38 cellular contexts compared by ENCODE assay signal in genomic region chr1:74286414-74286813, GRCh38. TPM values are rescaled to one million over a fixed set of nuclear protein-coding genes. Genes with fewer than 3 reads are reported as not detected.
"Had no signal": no experiment of that assay in that cellular context is flagged by ENCODE, and none has a peak within 500 bp of the region (broad histone marks: within the 10 kb centered on the region; RNA-seq: fewer than 3 reads in every experiment).

No MANE protein-coding gene starts in this region.

- H3K9me3 Mint-ChIP-seq: activated naive CD4-positive, alpha-beta T cell treated with anti-CD3 and anti-CD28 coated beads, Interleukin-2, amount 10 ng/mL, durations not matched to agents 7 days and 5 days; activated T-helper 1 cell treated with anti-CD3 and anti-CD28 coated beads, Interleukin-12 subunit alpha, Interleukin-12 subunit beta, Interleukin-2, Interleukin-4 antibody, amounts not matched to agents 30 ng/mL and 10 ng/mL and 1 ng/mL, durations not matched to agents 14 hours and 24 hours and 36 hours; T-helper 1 cell treated with Interleukin-12 subunit alpha and Interleukin-12 subunit beta and Interleukin-4 antibody, amounts not matched to agents 30 μg/mL and 1 μg/mL, for 36 hours; T-helper 2 cell treated with Interferon-gamma antibody and Interleukin-4, amounts not matched to agents 5 μg/mL and 100 μg/mL, for 36 hours had no signal

- DNase-seq: activated B cell treated with CpG ODN at 0.5 μM for 24 hours; activated CD4-positive, alpha-beta memory T cell treated with anti-CD3 and anti-CD28 coated beads for 36 hours; activated CD4-positive, alpha-beta T cell treated with anti-CD3 and anti-CD28 coated beads for 4 hours; activated CD4-positive, alpha-beta T cell treated with anti-CD3 and anti-CD28 coated beads, Interleukin-2, amount 10 ng/mL, durations not matched to agents 24 days and 14 days; activated CD4-positive, alpha-beta T cell treated with anti-CD3 and anti-CD28 coated beads, Interleukin-2, amount 50 U/mL, for 1 hour; activated CD4-positive, alpha-beta T cell treated with anti-CD3 and anti-CD28 coated beads, Interleukin-2, amount 50 U/mL, for 4 hours; activated CD4-positive, CD25-positive, alpha-beta regulatory T cell treated with anti-CD3 and anti-CD28 coated beads, Interleukin-2, amount 50 U/mL, for 72 hours; activated CD8-positive, alpha-beta memory T cell treated with anti-CD3 and anti-CD28 coated beads, Interleukin-2, amount 50 U/mL, for 4 hours; activated CD8-positive, alpha-beta T cell treated with anti-CD3 and anti-CD28 coated beads for 36 hours; activated effector memory CD4-positive, alpha-beta T cell treated with anti-CD3 and anti-CD28 coated beads, Interleukin-2, amount 50 U/mL, for 16 hours; activated naive CD4-positive, alpha-beta T cell treated with anti-CD3 and anti-CD28 coated beads, Interleukin-2, amount 10 ng/mL, durations not matched to agents 7 days and 5 days; activated naive CD4-positive, alpha-beta T cell treated with Interleukin-2 at 50 U/mL for 16 hours; activated naive CD8-positive, alpha-beta T cell treated with anti-CD3 and anti-CD28 coated beads, Interleukin-2, amount 10 ng/mL, durations not matched to agents 7 days and 5 days; activated naive CD8-positive, alpha-beta T cell treated with anti-CD3 and anti-CD28 coated beads, Interleukin-2, amount 50 U/mL, for 24 hours; activated T-cell treated with anti-CD3 and anti-CD28 coated beads for 4 hours; activated T-cell treated with anti-CD3 and anti-CD28 coated beads, Interleukin-2, amount 50 U/mL, for 1 hour; activated T-cell treated with anti-CD3 and anti-CD28 coated beads, Interleukin-2, amount 50 U/mL, for 4 hours; activated T-cell treated with anti-CD3 and anti-CD28 coated beads, Interleukin-2, amount 50 U/mL, for 72 hours; amygdala; anterior cingulate cortex; caudate nucleus; cerebellar nuclear complex; T-helper 1 cell; T-helper 2 cell; T-helper 9 cell had no signal

- H3K27ac ChIP-seq: ascending aorta, cardiac muscle cell, VCaP had no signal

- H3K4me3 ChIP-seq: ascending aorta, cardiac muscle cell had no signal

- H3K27me3 ChIP-seq: ascending aorta, cardiac muscle cell had no signal

- H3K4me1 Mint-ChIP-seq: activated B cell treated with CpG ODN at 0.5 μM for 24 hours; activated CD4-positive, alpha-beta T cell treated with anti-CD3 and anti-CD28 coated beads, Interleukin-2, amount 10 ng/mL, durations not matched to agents 24 days and 14 days; activated naive CD4-positive, alpha-beta T cell treated with anti-CD3 and anti-CD28 coated beads, Interleukin-2, amount 10 ng/mL, durations not matched to agents 7 days and 5 days; activated naive CD4-positive, alpha-beta T cell treated with anti-CD3 and anti-CD28 coated beads, Interleukin-2, amount 50 U/mL, for 24 hours; activated naive CD8-positive, alpha-beta T cell treated with anti-CD3 and anti-CD28 coated beads, Interleukin-2, amount 10 ng/mL, durations not matched to agents 7 days and 5 days; activated naive CD8-positive, alpha-beta T cell treated with anti-CD3 and anti-CD28 coated beads, Interleukin-2, amount 50 U/mL, for 24 hours; activated T-helper 17 cell treated with anti-CD3 and anti-CD28 coated beads, Interleukin-2, amount 50 U/mL, for 72 hours; brain; central memory CD8-positive, alpha-beta T cell had no signal

- H3K4me1 ChIP-seq: ascending aorta had no signal

- H3K27me3 Mint-ChIP-seq: activated B cell treated with CpG ODN at 0.5 μM for 24 hours; activated CD4-positive, alpha-beta memory T cell treated with anti-CD3 and anti-CD28 coated beads for 36 hours; activated CD4-positive, alpha-beta T cell treated with anti-CD3 and anti-CD28 coated beads, Interleukin-2, amount 10 ng/mL, durations not matched to agents 24 days and 14 days; activated CD8-positive, alpha-beta T cell treated with anti-CD3 and anti-CD28 coated beads for 36 hours; activated naive CD4-positive, alpha-beta T cell treated with anti-CD3 and anti-CD28 coated beads, Interleukin-2, amount 10 ng/mL, durations not matched to agents 7 days and 5 days; activated naive CD4-positive, alpha-beta T cell treated with anti-CD3 and anti-CD28 coated beads, Interleukin-2, amount 50 U/mL, for 24 hours; activated naive CD8-positive, alpha-beta T cell; activated naive CD8-positive, alpha-beta T cell treated with anti-CD3 and anti-CD28 coated beads, Interleukin-2, amount 10 ng/mL, durations not matched to agents 7 days and 5 days; activated naive CD8-positive, alpha-beta T cell treated with anti-CD3 and anti-CD28 coated beads, Interleukin-2, amount 50 U/mL, for 24 hours; activated T-helper 17 cell treated with anti-CD3 and anti-CD28 coated beads, Interleukin-2, amount 50 U/mL, for 72 hours; brain; central memory CD8-positive, alpha-beta T cell had no signal

- H3K36me3 ChIP-seq: ascending aorta, cardiac muscle cell had no signal

- H3K36me3 Mint-ChIP-seq: activated CD4-positive, alpha-beta memory T cell treated with anti-CD3 and anti-CD28 coated beads for 36 hours; activated naive CD4-positive, alpha-beta T cell treated with anti-CD3 and anti-CD28 coated beads, Interleukin-2, amount 10 ng/mL, durations not matched to agents 7 days and 5 days; activated naive CD8-positive, alpha-beta T cell treated with anti-CD3 and anti-CD28 coated beads, Interleukin-2, amount 10 ng/mL, durations not matched to agents 7 days and 5 days had no signal

- ATAC-seq: activated CD8-positive, alpha-beta T cell treated with anti-CD3 and anti-CD28 coated beads for 36 hours; activated naive CD8-positive, alpha-beta T cell treated with anti-CD3 and anti-CD28 coated beads, Interleukin-2, amount 50 U/mL, for 24 hours; activated T-cell treated with anti-CD3 and anti-CD28 coated beads, Interleukin-2, amount 50 U/mL, for 4 hours; activated T-cell treated with anti-CD3 and anti-CD28 coated beads, Interleukin-2, amount 50 U/mL, for 72 hours; activated T-helper 17 cell treated with anti-CD3 and anti-CD28 coated beads, Interleukin-2, amount 50 U/mL, for 72 hours had no signal

- H3K27ac Mint-ChIP-seq: activated B cell treated with CpG ODN at 0.5 μM for 24 hours; activated CD4-positive, alpha-beta memory T cell treated with anti-CD3 and anti-CD28 coated beads for 36 hours; activated CD4-positive, alpha-beta T cell treated with anti-CD3 and anti-CD28 coated beads, Interleukin-2, amount 10 ng/mL, durations not matched to agents 24 days and 14 days; activated CD8-positive, alpha-beta T cell treated with anti-CD3 and anti-CD28 coated beads for 36 hours; activated naive CD4-positive, alpha-beta T cell treated with anti-CD3 and anti-CD28 coated beads, Interleukin-2, amount 10 ng/mL, durations not matched to agents 7 days and 5 days; activated naive CD4-positive, alpha-beta T cell treated with anti-CD3 and anti-CD28 coated beads, Interleukin-2, amount 50 U/mL, for 24 hours; activated naive CD8-positive, alpha-beta T cell; activated naive CD8-positive, alpha-beta T cell treated with anti-CD3 and anti-CD28 coated beads, Interleukin-2, amount 10 ng/mL, durations not matched to agents 7 days and 5 days; activated naive CD8-positive, alpha-beta T cell treated with anti-CD3 and anti-CD28 coated beads, Interleukin-2, amount 50 U/mL, for 24 hours; activated T-cell treated with anti-CD3 and anti-CD28 coated beads, Interleukin-2, amount 50 U/mL, for 72 hours; activated T-helper 1 cell treated with anti-CD3 and anti-CD28 coated beads, Interleukin-12 subunit alpha, Interleukin-12 subunit beta, Interleukin-2, Interleukin-4 antibody, amounts not matched to agents 30 ng/mL and 10 ng/mL and 1 ng/mL, durations not matched to agents 14 hours and 24 hours and 36 hours; activated T-helper 17 cell treated with anti-CD3 and anti-CD28 coated beads, Interleukin-2, amount 50 U/mL, for 72 hours; brain; T-helper 1 cell treated with Interleukin-12 subunit alpha and Interleukin-12 subunit beta and Interleukin-4 antibody, amounts not matched to agents 30 μg/mL and 1 μg/mL, for 36 hours; T-helper 2 cell treated with Interferon-gamma antibody and Interleukin-4, amounts not matched to agents 5 μg/mL and 100 μg/mL, for 36 hours had no signal

- H3K4me3 Mint-ChIP-seq: activated B cell treated with CpG ODN at 0.5 μM for 24 hours; activated CD4-positive, alpha-beta memory T cell treated with anti-CD3 and anti-CD28 coated beads for 36 hours; activated CD4-positive, alpha-beta T cell treated with anti-CD3 and anti-CD28 coated beads, Interleukin-2, amount 10 ng/mL, durations not matched to agents 24 days and 14 days; activated CD8-positive, alpha-beta T cell treated with anti-CD3 and anti-CD28 coated beads for 36 hours; activated naive CD4-positive, alpha-beta T cell treated with anti-CD3 and anti-CD28 coated beads, Interleukin-2, amount 10 ng/mL, durations not matched to agents 7 days and 5 days; activated naive CD4-positive, alpha-beta T cell treated with anti-CD3 and anti-CD28 coated beads, Interleukin-2, amount 50 U/mL, for 24 hours; activated naive CD8-positive, alpha-beta T cell; activated naive CD8-positive, alpha-beta T cell treated with anti-CD3 and anti-CD28 coated beads, Interleukin-2, amount 10 ng/mL, durations not matched to agents 7 days and 5 days; activated naive CD8-positive, alpha-beta T cell treated with anti-CD3 and anti-CD28 coated beads, Interleukin-2, amount 50 U/mL, for 24 hours; activated T-cell treated with anti-CD3 and anti-CD28 coated beads, Interleukin-2, amount 50 U/mL, for 4 hours; activated T-cell treated with anti-CD3 and anti-CD28 coated beads, Interleukin-2, amount 50 U/mL, for 72 hours; activated T-helper 1 cell treated with anti-CD3 and anti-CD28 coated beads, Interleukin-12 subunit alpha, Interleukin-12 subunit beta, Interleukin-2, Interleukin-4 antibody, amounts not matched to agents 30 ng/mL and 10 ng/mL and 1 ng/mL, durations not matched to agents 14 hours and 24 hours and 36 hours; activated T-helper 17 cell treated with anti-CD3 and anti-CD28 coated beads, Interleukin-2, amount 50 U/mL, for 72 hours; brain; central memory CD8-positive, alpha-beta T cell; T-helper 1 cell treated with Interleukin-12 subunit alpha and Interleukin-12 subunit beta and Interleukin-4 antibody, amounts not matched to agents 30 μg/mL and 1 μg/mL, for 36 hours; T-helper 2 cell treated with Interferon-gamma antibody and Interleukin-4, amounts not matched to agents 5 μg/mL and 100 μg/mL, for 36 hours had no signal

RNA-seq across cellular contexts. Expression of gene TNNI3K, which starts 51.2 kb away (rescaled TPM):
- total RNA-seq: activated B cell treated with CpG ODN at 0.5 μM for 24 hours; activated CD4-positive, alpha-beta T cell treated with anti-CD3 and anti-CD28 coated beads, Interleukin-2, amount 10 ng/mL, durations not matched to agents 24 days and 14 days; activated CD8-positive, alpha-beta memory T cell treated with anti-CD3 and anti-CD28 coated beads for 36 hours; activated T-cell treated with anti-CD3 and anti-CD28 coated beads, Interleukin-2, amount 50 U/mL, for 4 hours; activated T-helper 1 cell treated with anti-CD3 and anti-CD28 coated beads, Interleukin-12 subunit alpha, Interleukin-12 subunit beta, Interleukin-2, Interleukin-4 antibody, amounts not matched to agents 30 ng/mL and 10 ng/mL and 1 ng/mL, durations not matched to agents 14 hours and 24 hours and 36 hours; chondrocyte had no signal
